Comparison of ENCODE assay signal across 28 cellular contexts in the genomic region with DNA sequence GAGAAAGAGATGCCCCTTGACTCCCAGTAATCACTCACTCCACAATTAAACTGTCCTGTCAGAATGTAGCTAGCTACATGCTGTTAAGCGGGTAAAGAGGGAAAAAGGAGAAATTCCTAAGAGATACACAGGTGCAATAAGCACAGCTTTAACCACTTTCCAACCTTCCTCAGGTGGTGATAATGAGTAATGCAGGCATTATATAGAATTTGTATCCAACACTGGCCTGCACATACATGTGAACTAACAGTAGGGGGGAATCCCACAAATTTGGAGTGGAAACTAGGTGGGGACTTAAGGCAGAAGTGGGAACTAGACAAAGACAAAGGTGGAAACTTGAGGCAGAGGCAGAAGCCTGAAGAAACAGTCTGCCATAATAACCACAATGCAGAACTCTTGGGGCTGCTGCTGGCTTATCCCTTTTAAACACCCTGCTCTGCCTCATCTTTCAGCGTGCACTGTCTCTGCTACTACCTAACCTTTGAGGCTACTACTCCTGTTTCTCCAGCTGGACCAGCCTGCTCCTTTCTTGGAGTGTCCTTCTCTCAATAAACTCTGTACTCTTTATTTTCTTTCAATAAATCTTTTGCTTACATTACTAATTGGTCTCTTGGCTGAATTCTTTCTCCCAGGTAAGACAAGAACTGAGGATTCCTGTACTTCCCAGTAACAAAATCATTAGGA.
DNase-seq lines count a peak whose midpoint lies in the region; ATAC-seq and TF ChIP-seq lines count a peak whose summit lies in the region.
"Had no signal": no experiment of that assay in that cellular context is flagged by ENCODE, and none has a peak within 500 bp of the region (broad histone marks: within the 10 kb centered on the region; RNA-seq: fewer than 3 reads in every experiment).

No MANE protein-coding gene starts in this region.

- H4K20me1 ChIP-seq in PC-9 (ENCODE audit: insufficient read depth), result no peaks in the 10 kb centered on the region

- BruUV-seq in PC-9 (replicated peaks; lab: Mats Ljungman, UMichigan), result no TSS peak

- no peak overlapping the region for H3K27ac Mint-ChIP-seq in naive thymus-derived CD4-positive, alpha-beta T cell
- H3K27ac Mint-ChIP-seq in activated naive CD8-positive, alpha-beta T cell treated with anti-CD3 and anti-CD28 coated beads for 36 hours, result no peak overlapping the region
- H3K27ac Mint-ChIP-seq: activated CD4-positive, alpha-beta memory T cell treated with anti-CD3 and anti-CD28 coated beads for 36 hours; activated naive CD4-positive, alpha-beta T cell treated with anti-CD3 and anti-CD28 coated beads for 36 hours; activated T-helper 1 cell treated with anti-CD3 and anti-CD28 coated beads, Interleukin-12 subunit alpha, Interleukin-12 subunit beta, Interleukin-2, Interleukin-4 antibody, amounts not matched to agents 30 ng/mL and 10 ng/mL and 1 ng/mL, durations not matched to agents 14 hours and 24 hours and 36 hours; brain; CD14-positive monocyte; natural killer cell had no signal

- H3K27ac ChIP-seq in PC-9, result no peak overlapping the region
- no peak overlapping the region for H3K27ac ChIP-seq in naive thymus-derived CD4-positive, alpha-beta T cell (ENCODE audit: low read depth, low read length)
- H3K27ac ChIP-seq: HL-60, RWPE1 had no signal

- no peak overlapping the region for H3K4me3 ChIP-seq in PC-9
- H3K4me3 ChIP-seq in naive thymus-derived CD4-positive, alpha-beta T cell (ENCODE audit: low read length), result no peak overlapping the region
- H3K4me3 ChIP-seq: HAP-1 had no signal

- no peak for DNase-seq in PC-9
- no peak for DNase-seq in naive thymus-derived CD4-positive, alpha-beta T cell
- DNase-seq in activated naive CD8-positive, alpha-beta T cell treated with anti-CD3 and anti-CD28 coated beads for 36 hours, result no peak
- DNase-seq in H4 (ENCODE audit: low spot score), result no peak
- DNase-seq: activated CD4-positive, alpha-beta memory T cell treated with anti-CD3 and anti-CD28 coated beads for 36 hours; activated CD8-positive, alpha-beta memory T cell treated with anti-CD3 and anti-CD28 coated beads, Interleukin-2, amount 50 U/mL, for 4 hours; activated naive CD4-positive, alpha-beta T cell treated with anti-CD3 and anti-CD28 coated beads for 36 hours; EL; glutamatergic neuron; islet precursor cell; natural killer cell; NCI-H1105; NCI-H2029; NCI-H2227 treated with DMSO at 0.1 percent for 48 hours; NCI-H748 treated with DMSO at 0.1 percent for 48 hours; small intestine; stimulated activated CD8-positive, alpha-beta memory T cell treated with anti-CD3 and anti-CD28 coated beads, Interleukin-4, amount 100 ng/mL, for 48 hours; T-helper 1 cell; trophoblast cell had no signal

- TF ChIP-seq CTCF in GM12872 (IDR thresholded peaks at IDR 0.05; ENCODE audit: insufficient read depth, low read depth, low read length) (0 out of 3 replicates have a peak, but pooled peaks have one; percentile 13), PC-9 (conservative IDR thresholded peaks at IDR 0.05) (peak; percentile 26; the same call in 1 of the 2 replicates)

- H3K36me3 Mint-ChIP-seq in naive thymus-derived CD4-positive, alpha-beta T cell, result no peaks in the 10 kb centered on the region
- no peaks in the 10 kb centered on the region for H3K36me3 Mint-ChIP-seq in activated naive CD8-positive, alpha-beta T cell treated with anti-CD3 and anti-CD28 coated beads for 36 hours
- H3K36me3 Mint-ChIP-seq: activated CD4-positive, alpha-beta memory T cell treated with anti-CD3 and anti-CD28 coated beads for 36 hours; brain; CD14-positive monocyte; natural killer cell had no signal

- H3K9me2 ChIP-seq in PC-9 (ENCODE audit: insufficient read depth), result no peaks in the 10 kb centered on the region

- no peaks in the 10 kb centered on the region for H3K79me2 ChIP-seq in PC-9 (ENCODE audit: low read depth)

- POLR2A ChIA-PET in PC-9 (lab: Charles Lee; ENCODE audit: unreplicated experiment), result no interaction called here
- POLR2A ChIA-PET in naive thymus-derived CD4-positive, alpha-beta T cell (lab: Charles Lee), result no interaction called here

- no peaks in the 10 kb centered on the region for H3K4me1 ChIP-seq in PC-9 (replicated peaks; ENCODE audit: insufficient read depth)
- no peaks in the 10 kb centered on the region for H3K4me1 ChIP-seq in naive thymus-derived CD4-positive, alpha-beta T cell (ENCODE audit: control insufficient read depth in 2 of 2, insufficient read depth in 2 of 2, low read length in 2 of 2)
- H3K4me1 ChIP-seq: HAP-1 had no signal

- CTCF ChIA-PET in PC-9 (lab: Charles Lee), result interaction anchor here (0.6 to 0.7 kb wide), 2 partner anchors 919 to 994 kb away, joined by 3 to 8 read pairs; no protein-coding TSS in a partner anchor
- CTCF ChIA-PET in naive thymus-derived CD4-positive, alpha-beta T cell (lab: Charles Lee), result no interaction called here

- H3K36me3 ChIP-seq in PC-9 (ENCODE audit: low read depth), result no peaks in the 10 kb centered on the region
- H3K36me3 ChIP-seq in naive thymus-derived CD4-positive, alpha-beta T cell (ENCODE audit: control insufficient read depth in 2 of 3, insufficient read depth in 3 of 3, low read length in 3 of 3), result no peaks in the 10 kb centered on the region
- H3K36me3 ChIP-seq: HAP-1 had no signal

- H3K27me3 ChIP-seq in PC-9 (ENCODE audit: insufficient read depth, low read depth), result no peaks in the 10 kb centered on the region
- no peaks in the 10 kb centered on the region for H3K27me3 ChIP-seq in naive thymus-derived CD4-positive, alpha-beta T cell (ENCODE audit: control insufficient read depth in 2 of 2, insufficient read depth in 2 of 2, low read length in 2 of 2)

- intact Hi-C loops in PC-9 (cut with micrococcal nuclease; ENCODE audit: unreplicated experiment), result no loop called here
- intact Hi-C loops in naive thymus-derived CD4-positive, alpha-beta T cell (cut with micrococcal nuclease), result no loop called here

- no peaks in the 10 kb centered on the region for H3K9me3 ChIP-seq in PC-9 (ENCODE audit: insufficient read depth, low read depth)
- no peaks in the 10 kb centered on the region for H3K9me3 ChIP-seq in naive thymus-derived CD4-positive, alpha-beta T cell (ENCODE audit: control insufficient read depth in 2 of 3, low read length in 3 of 3)
- H3K9me3 ChIP-seq: HAP-1 had no signal

- no peak overlapping the region for H3K4me3 Mint-ChIP-seq in naive thymus-derived CD4-positive, alpha-beta T cell
- no peak overlapping the region for H3K4me3 Mint-ChIP-seq in activated naive CD8-positive, alpha-beta T cell treated with anti-CD3 and anti-CD28 coated beads for 36 hours
- H3K4me3 Mint-ChIP-seq: activated CD4-positive, alpha-beta memory T cell treated with anti-CD3 and anti-CD28 coated beads for 36 hours; activated naive CD4-positive, alpha-beta T cell treated with anti-CD3 and anti-CD28 coated beads for 36 hours; activated T-helper 1 cell treated with anti-CD3 and anti-CD28 coated beads, Interleukin-12 subunit alpha, Interleukin-12 subunit beta, Interleukin-2, Interleukin-4 antibody, amounts not matched to agents 30 ng/mL and 10 ng/mL and 1 ng/mL, durations not matched to agents 14 hours and 24 hours and 36 hours; brain; CD14-positive monocyte; natural killer cell had no signal

- no peaks in the 10 kb centered on the region for H3F3A ChIP-seq in PC-9 (ENCODE audit: insufficient read depth, low read depth)

- H3K27me3 Mint-ChIP-seq in naive thymus-derived CD4-positive, alpha-beta T cell, result peaks cover 13 to 26% (median 26%) of the 10 kb centered on the region in 5 donors
- peaks cover 4% of the 10 kb centered on the region for H3K27me3 Mint-ChIP-seq in activated naive CD8-positive, alpha-beta T cell treated with anti-CD3 and anti-CD28 coated beads for 36 hours

- ATAC-seq in HG03159 (IDR thresholded peaks at IDR 0.05; ENCODE audit: unreplicated experiment), result peak; percentile 68
- peak; percentile 18 for ATAC-seq in naive thymus-derived CD4-positive, alpha-beta T cell
- ATAC-seq in GM21367 (IDR thresholded peaks at IDR 0.05; ENCODE audit: unreplicated experiment), result no peak
- ATAC-seq: natural killer cell had no signal

- no peak overlapping the region for H2AFZ ChIP-seq in PC-9

- no peaks in the 10 kb centered on the region for H3K4me1 Mint-ChIP-seq in naive thymus-derived CD4-positive, alpha-beta T cell
- no peaks in the 10 kb centered on the region for H3K4me1 Mint-ChIP-seq in activated naive CD8-positive, alpha-beta T cell treated with anti-CD3 and anti-CD28 coated beads for 36 hours
- H3K4me1 Mint-ChIP-seq: brain, CD14-positive monocyte, natural killer cell had no signal

- no peak overlapping the region for H3K4me2 ChIP-seq in PC-9

- peaks cover 0 to 1% (median 0%) of the 10 kb centered on the region in 11 donors for H3K9me3 Mint-ChIP-seq in naive thymus-derived CD4-positive, alpha-beta T cell
- no peaks in the 10 kb centered on the region for H3K9me3 Mint-ChIP-seq in activated naive CD8-positive, alpha-beta T cell treated with anti-CD3 and anti-CD28 coated beads for 36 hours
- H3K9me3 Mint-ChIP-seq: activated CD4-positive, alpha-beta memory T cell treated with anti-CD3 and anti-CD28 coated beads for 36 hours; activated naive CD4-positive, alpha-beta T cell treated with anti-CD3 and anti-CD28 coated beads for 36 hours; activated T-helper 1 cell treated with anti-CD3 and anti-CD28 coated beads, Interleukin-12 subunit alpha, Interleukin-12 subunit beta, Interleukin-2, Interleukin-4 antibody, amounts not matched to agents 30 ng/mL and 10 ng/mL and 1 ng/mL, durations not matched to agents 14 hours and 24 hours and 36 hours; brain; natural killer cell had no signal
